1 cellular context compared by ENCODE assay signal in genomic region chr3:58521002-58521670, GRCh38.
TF ChIP-seq lines count a peak whose summit lies in the region.

No MANE protein-coding gene starts in this region.

TF ChIP-seq in HepG2, 621 proteins besides CTCF, POLR2A, EP300 and RAD21 (continued from another document and continues in another):
- TF ChIP-seq ATF4 (CRISPR knock-in tag; IDR thresholded peaks at IDR 0.05) = no peak
- no peak for TF ChIP-seq ISX (CRISPR knock-in tag; conservative IDR thresholded peaks at IDR 0.05)
- 0 out of 2 replicates have a peak, but pooled peaks have one; percentile 48 for TF ChIP-seq ZNF879 (CRISPR knock-in tag; IDR thresholded peaks at IDR 0.05)
- TF ChIP-seq ZNF12 (CRISPR knock-in tag; IDR thresholded peaks at IDR 0.05) = 0 out of 2 replicates have a peak, but pooled peaks have one; percentile 57
- TF ChIP-seq ESRRA (CRISPR knock-in tag; IDR thresholded peaks at IDR 0.05; ENCODE audit: low read depth) = no peak
- TF ChIP-seq ELF1 (CRISPR knock-in tag; IDR thresholded peaks at IDR 0.05) = peak; percentile 22; the same call in 1 of the 2 replicates
- TF ChIP-seq ZNF678 (CRISPR knock-in tag; IDR thresholded peaks at IDR 0.05) = no peak
- no peak for TF ChIP-seq ZNF414 (CRISPR knock-in tag; IDR thresholded peaks at IDR 0.05)
- TF ChIP-seq SCMH1 (CRISPR knock-in tag; IDR thresholded peaks at IDR 0.05; ENCODE audit: borderline replicate concordance) = no peak
- peak; percentile 80 for TF ChIP-seq TFDP2 (CRISPR knock-in tag; IDR thresholded peaks at IDR 0.05)
- peak; percentile 30; the same call in 1 of the 2 replicates for TF ChIP-seq KDM2A (CRISPR knock-in tag; IDR thresholded peaks at IDR 0.05; ENCODE audit: borderline replicate concordance, low read depth)
- peak; percentile 62; the same call in 1 of the 2 replicates for TF ChIP-seq ZFP82 (CRISPR knock-in tag; IDR thresholded peaks at IDR 0.05; ENCODE audit: borderline replicate concordance)
- peak; percentile 76 for TF ChIP-seq ZNF605 (CRISPR knock-in tag; IDR thresholded peaks at IDR 0.05)
- TF ChIP-seq AHR (CRISPR knock-in tag; IDR thresholded peaks at IDR 0.05) = no peak
- no peak; the same call in 1 of the 2 replicates for TF ChIP-seq ZNF747 (CRISPR knock-in tag; IDR thresholded peaks at IDR 0.05; ENCODE audit: borderline replicate concordance)
- no peak for TF ChIP-seq ZNF282 (IDR thresholded peaks at IDR 0.05; ENCODE audit: partially characterized antibody)
- no peak for TF ChIP-seq KLF13 (CRISPR knock-in tag; IDR thresholded peaks at IDR 0.05)
- peak; percentile 33; the same call in 1 of the 2 replicates for TF ChIP-seq ATF2 (CRISPR knock-in tag; IDR thresholded peaks at IDR 0.05)
- peak; percentile 74; the same call in 1 of the 2 replicates for TF ChIP-seq ZNF318 (CRISPR knock-in tag; IDR thresholded peaks at IDR 0.05)
- no peak for TF ChIP-seq MED8 (CRISPR knock-in tag; IDR thresholded peaks at IDR 0.05; ENCODE audit: insufficient replicate concordance)
- no peak for TF ChIP-seq FOXK2 (IDR thresholded peaks at IDR 0.05)
- no peak for TF ChIP-seq AGO2 (optimal IDR thresholded peaks at IDR 0.05; ENCODE audit: low read depth, low read length)
- TF ChIP-seq ZBTB7A (CRISPR knock-in tag; IDR thresholded peaks at IDR 0.05) = peak; percentile 84
- 0 out of 2 replicates have a peak, but pooled peaks have one; percentile 41 for TF ChIP-seq ZBTB37 (CRISPR knock-in tag; IDR thresholded peaks at IDR 0.05)
- 0 out of 2 replicates have a peak, but pooled peaks have one; percentile 51 for TF ChIP-seq ZNF891 (CRISPR knock-in tag; IDR thresholded peaks at IDR 0.05)
- no peak for TF ChIP-seq NAIF1 (CRISPR knock-in tag; IDR thresholded peaks at IDR 0.05; ENCODE audit: borderline replicate concordance)
- TF ChIP-seq ETS1 (CRISPR knock-in tag; IDR thresholded peaks at IDR 0.05) = peak; percentile 34; the same call in 1 of the 2 replicates
- TF ChIP-seq CENPT (CRISPR knock-in tag; IDR thresholded peaks at IDR 0.05; ENCODE audit: low read depth) = no peak
- no peak for TF ChIP-seq ZNF768 (CRISPR knock-in tag; IDR thresholded peaks at IDR 0.05)
- TF ChIP-seq SP1 (IDR thresholded peaks at IDR 0.05) = no peak
- peak; percentile 25; the same call in 1 of the 2 replicates for TF ChIP-seq SP1 (CRISPR knock-in tag; IDR thresholded peaks at IDR 0.05)
- no peak for TF ChIP-seq MTF1 (CRISPR knock-in tag; IDR thresholded peaks at IDR 0.05)
- no peak for TF ChIP-seq CENPX (CRISPR knock-in tag; IDR thresholded peaks at IDR 0.05)
- no peak for TF ChIP-seq HNRNPK (IDR thresholded peaks at IDR 0.05; ENCODE audit: low read depth, low read length, poor library complexity, severe bottlenecking)
- TF ChIP-seq RNF219 (CRISPR knock-in tag; IDR thresholded peaks at IDR 0.05) = no peak
- TF ChIP-seq PHF8 (CRISPR knock-in tag; IDR thresholded peaks at IDR 0.05) = no peak
- TF ChIP-seq ZMYM4 (CRISPR knock-in tag; IDR thresholded peaks at IDR 0.05) = peak; percentile 57; the same call in 1 of the 2 replicates
- TF ChIP-seq KMT2A (CRISPR knock-in tag; IDR thresholded peaks at IDR 0.05) = peak; percentile 19; the same call in 1 of the 2 replicates
- TF ChIP-seq ZNF10 (CRISPR knock-in tag; IDR thresholded peaks at IDR 0.05; ENCODE audit: borderline replicate concordance, low read depth) = no peak
- TF ChIP-seq FOXP4 (CRISPR knock-in tag; IDR thresholded peaks at IDR 0.05) = peak; percentile 49
- no peak for TF ChIP-seq ZNF572 (CRISPR knock-in tag; IDR thresholded peaks at IDR 0.05)
- 0 out of 2 replicates have a peak, but pooled peaks have one; percentile 60 for TF ChIP-seq IRF2 (CRISPR knock-in tag; IDR thresholded peaks at IDR 0.05)
- no peak for TF ChIP-seq DDIT3 (CRISPR knock-in tag; IDR thresholded peaks at IDR 0.05)
- no peak for TF ChIP-seq YEATS4 (CRISPR knock-in tag; IDR thresholded peaks at IDR 0.05; ENCODE audit: borderline replicate concordance)
- TF ChIP-seq RFXAP (CRISPR knock-in tag; IDR thresholded peaks at IDR 0.05; ENCODE audit: borderline replicate concordance) = no peak
- peak; percentile 87 for TF ChIP-seq ZNF552 (CRISPR knock-in tag; IDR thresholded peaks at IDR 0.05; ENCODE audit: borderline replicate concordance)
